ENCODE assay signal across 8 cellular contexts in the genomic region with DNA sequence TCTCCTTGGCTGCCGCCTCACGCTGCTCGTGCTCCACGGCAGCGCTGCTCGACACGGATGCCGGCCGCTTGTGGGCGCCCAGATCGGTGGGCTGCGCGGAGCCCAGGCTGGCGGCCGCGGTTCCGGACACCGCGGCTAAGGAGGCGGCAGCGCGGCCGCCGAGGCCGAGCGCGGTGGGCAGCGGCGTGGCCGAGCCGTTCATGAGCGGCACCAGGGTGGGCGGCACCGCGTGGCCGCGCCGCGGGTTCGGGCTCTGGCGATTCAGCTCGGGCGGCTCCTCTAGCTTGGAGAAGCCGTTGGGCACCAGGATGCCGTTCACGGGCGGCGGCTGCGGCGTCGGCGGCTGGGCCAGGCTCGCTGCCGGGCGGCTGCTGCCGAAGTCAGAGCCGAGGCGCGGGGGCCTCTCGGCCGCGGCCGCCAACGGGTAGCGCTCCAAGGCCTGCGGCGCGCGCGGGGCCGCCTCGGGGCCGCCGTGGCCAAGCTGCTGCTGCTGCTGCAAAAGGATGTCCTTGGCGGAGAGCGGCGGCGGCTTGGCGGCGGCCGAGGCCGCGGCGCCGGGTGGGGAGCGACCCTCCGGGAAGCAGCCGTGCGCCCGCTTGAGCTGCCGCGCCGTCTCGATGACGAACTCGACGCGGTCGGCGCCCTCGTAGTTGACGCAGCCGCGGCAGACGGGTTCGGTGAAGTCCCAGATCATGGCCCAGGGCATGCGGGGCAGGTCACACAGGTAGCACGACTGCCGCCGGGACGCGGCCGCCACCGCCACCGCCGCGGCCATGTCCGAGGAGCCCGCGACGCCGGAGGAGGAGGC. TPM values are rescaled to one million over a fixed set of nuclear protein-coding genes. Genes with fewer than 3 reads are reported as not detected.
DNase-seq lines count a peak whose midpoint lies in the region; ATAC-seq, FAIRE-seq and TF ChIP-seq lines count a peak whose summit lies in the region.

No MANE protein-coding gene starts in this region.

- H3K4me1 ChIP-seq in OCI-LY1 (ENCODE audit: insufficient read depth, low read length, severe bottlenecking) = peaks cover 76% of the 10 kb centered on the region
- peaks cover 16% of the 10 kb centered on the region for H3K4me1 ChIP-seq in parathyroid adenoma

- ATAC-seq in activated T-helper 17 cell treated with anti-CD3 and anti-CD28 coated beads, Interleukin-2, amount 50 U/mL, for 72 hours (replicated peaks) = peak; percentile 11
- ATAC-seq in HG03159 (IDR thresholded peaks at IDR 0.05; ENCODE audit: unreplicated experiment) (no peak), HG03457 (IDR thresholded peaks at IDR 0.05; ENCODE audit: unreplicated experiment) (no peak)

- H3K4me3 Mint-ChIP-seq in activated T-helper 17 cell treated with anti-CD3 and anti-CD28 coated beads, Interleukin-2, amount 50 U/mL, for 72 hours = peak overlapping the region; percentile 87

- H3K27ac ChIP-seq in OCI-LY1 (ENCODE audit: low read depth, low read length, poor library complexity, severe bottlenecking) (peak overlapping the region; percentile 85), parathyroid adenoma (peak overlapping the region; percentile 99)

- peak; percentile 60 for FAIRE-seq in GM12892 (lab: Jason Lieb, UNC)

- H2AFZ ChIP-seq in OCI-LY1 (ENCODE audit: low read length) (no peak overlapping the region), parathyroid adenoma (no peak overlapping the region)

- H4K20me1 ChIP-seq in OCI-LY1 (ENCODE audit: insufficient read depth, low read length) = no peaks in the 10 kb centered on the region

- H3K9me2 ChIP-seq in OCI-LY1 (ENCODE audit: low read depth, low read length) = no peaks in the 10 kb centered on the region

- H3K4me1 Mint-ChIP-seq in activated T-helper 17 cell treated with anti-CD3 and anti-CD28 coated beads, Interleukin-2, amount 50 U/mL, for 72 hours = peaks cover 25% of the 10 kb centered on the region

- H3K27ac Mint-ChIP-seq in activated T-helper 17 cell treated with anti-CD3 and anti-CD28 coated beads, Interleukin-2, amount 50 U/mL, for 72 hours = no peak overlapping the region

- no peaks in the 10 kb centered on the region for H3K27me3 Mint-ChIP-seq in activated T-helper 17 cell treated with anti-CD3 and anti-CD28 coated beads, Interleukin-2, amount 50 U/mL, for 72 hours

- no peaks in the 10 kb centered on the region for H3K27me3 ChIP-seq in OCI-LY1 (ENCODE audit: insufficient read depth, low read length)
- no peaks in the 10 kb centered on the region for H3K27me3 ChIP-seq in parathyroid adenoma (ENCODE audit: control insufficient read depth, insufficient read depth, low read length)

- H3K9me3 Mint-ChIP-seq in activated T-helper 17 cell treated with anti-CD3 and anti-CD28 coated beads, Interleukin-2, amount 50 U/mL, for 72 hours = no peaks in the 10 kb centered on the region

- peak overlapping the region; percentile 64 for H3K4me3 ChIP-seq in OCI-LY1 (ENCODE audit: low read depth, low read length, poor library complexity, severe bottlenecking)
- H3K4me3 ChIP-seq in fibroblast of villous mesenchyme (ENCODE audit: low read depth, low read length) = peak overlapping the region; percentile 84
- H3K4me3 ChIP-seq in parathyroid adenoma (ENCODE audit: low read depth, low read length) = peak overlapping the region; percentile 91

- H3K36me3 ChIP-seq in OCI-LY1 (ENCODE audit: insufficient read depth, low read length) (peaks cover 31% of the 10 kb centered on the region), parathyroid adenoma (ENCODE audit: control insufficient read depth, insufficient read depth, low read length) (peaks cover 16% of the 10 kb centered on the region)

- H3K9me3 ChIP-seq in OCI-LY1 (ENCODE audit: low read length) (no peaks in the 10 kb centered on the region), parathyroid adenoma (ENCODE audit: control insufficient read depth, low read length) (no peaks in the 10 kb centered on the region)

- H3K79me2 ChIP-seq in OCI-LY1 (ENCODE audit: insufficient read depth, low read length) = peaks cover 37% of the 10 kb centered on the region
- peaks cover 18% of the 10 kb centered on the region for H3K79me2 ChIP-seq in parathyroid adenoma

- no peak for TF ChIP-seq CTCF in OCI-LY1 (IDR thresholded peaks at IDR 0.05; ENCODE audit: low read length)
- TF ChIP-seq CTCF in fibroblast of villous mesenchyme (IDR thresholded peaks at IDR 0.05; ENCODE audit: insufficient read depth, low read depth, low read length) = no peak
- TF ChIP-seq CTCF in parathyroid adenoma (IDR thresholded peaks at IDR 0.05) = no peak

- H3K4me2 ChIP-seq in OCI-LY1 (ENCODE audit: low read length) (peak overlapping the region; percentile 79), parathyroid adenoma (ENCODE audit: low read length) (peak overlapping the region; percentile 99)

- DNase-seq in GM12892 (ENCODE audit: insufficient read length) = no peak
- DNase-seq in fibroblast of villous mesenchyme (ENCODE audit: low read depth) = peak; percentile 54
- no peak for DNase-seq in NCI-H2107 treated with DMSO at 0.1 percent for 48 hours (lab: John Stamatoyannopoulos, UW; ENCODE audit: unreplicated experiment)

- peaks cover 4% of the 10 kb centered on the region; the same call in 1 of the 2 replicates for H3F3A ChIP-seq in OCI-LY1 (ENCODE audit: insufficient read depth, low read length)

- TF ChIP-seq POLR2A in GM12892 (IDR thresholded peaks at IDR 0.05; ENCODE audit: low read depth, low read length) = peak; percentile 81

- peaks cover 63% of the 10 kb centered on the region for H3K36me3 Mint-ChIP-seq in activated T-helper 17 cell treated with anti-CD3 and anti-CD28 coated beads, Interleukin-2, amount 50 U/mL, for 72 hours (ENCODE audit: low read depth)

- H3K9ac ChIP-seq in OCI-LY1 (ENCODE audit: low read length) = peak overlapping the region; percentile 82
- peak overlapping the region; percentile 91 for H3K9ac ChIP-seq in parathyroid adenoma

RNA-seq across cellular contexts. Expression of gene IRF2BP2, which starts 1.1 kb away (rescaled TPM):
- 63.2 TPM for polyA plus RNA-seq in GM12892 (2012; ENCODE audit: missing spikeins)
- 100 to 1,000 TPM in 1 of 2 donors, 10 to 100 TPM in 1; 84.5 to 134 TPM for total RNA-seq in activated T-helper 17 cell treated with anti-CD3 and anti-CD28 coated beads, Interleukin-2, amount 50 U/mL, for 72 hours
- 53.1 and 60.9 TPM in 2 replicates for total RNA-seq in fibroblast of villous mesenchyme
